ENCODE assay signal across 9 cellular contexts in the genomic region with DNA sequence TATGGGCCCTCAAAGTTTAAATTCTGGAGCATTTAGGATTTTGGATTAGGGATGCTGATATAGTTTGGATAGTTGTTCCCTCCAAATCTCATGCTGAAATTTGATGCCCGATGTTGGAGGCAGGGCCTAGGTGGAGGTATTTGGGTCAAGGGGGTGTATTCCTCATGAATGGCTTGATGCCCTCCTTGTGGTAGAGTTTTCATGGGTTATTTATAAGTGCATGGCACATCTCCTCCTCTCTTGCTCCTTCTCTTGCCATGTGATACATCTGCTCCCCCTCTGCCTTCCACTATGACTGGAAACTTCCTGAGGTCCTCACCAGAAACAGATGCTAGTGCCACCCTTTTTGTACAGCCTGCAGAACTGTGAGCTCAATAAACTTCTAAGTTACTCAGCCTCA. TPM values are rescaled to one million over a fixed set of nuclear protein-coding genes. Genes with fewer than 3 reads are reported as not detected.
"Had no signal": no experiment of that assay in that cellular context is flagged by ENCODE, and none has a peak within 500 bp of the region (broad histone marks: within the 10 kb centered on the region; RNA-seq: fewer than 3 reads in every experiment).

No MANE protein-coding gene starts in this region.

- ATAC-seq: GM23338 had no signal

- H3K27ac Mint-ChIP-seq: GM23338 had no signal

- DNase-seq: H9, HCEC 1CT, IMR-90, KBM-7 had no signal

- H3K4me3 ChIP-seq: GM23338 had no signal

- FAIRE-seq: H1, H54, HTR-8/SVneo had no signal

- H3K9me3 Mint-ChIP-seq: GM23338, H9 had no signal

- H2AFZ ChIP-seq: GM23338 had no signal

- H3K4me1 Mint-ChIP-seq: GM23338 had no signal

- H3K4me3 Mint-ChIP-seq: GM23338, H9 had no signal

- H3K4me2 ChIP-seq: GM23338 had no signal

RNA-seq across cellular contexts. Expression of a gene that starts 17.5 kb away (rescaled TPM):
- total RNA-seq: HT-29 had no signal
